ENCODE assay signal across 8 cellular contexts in the genomic region with DNA sequence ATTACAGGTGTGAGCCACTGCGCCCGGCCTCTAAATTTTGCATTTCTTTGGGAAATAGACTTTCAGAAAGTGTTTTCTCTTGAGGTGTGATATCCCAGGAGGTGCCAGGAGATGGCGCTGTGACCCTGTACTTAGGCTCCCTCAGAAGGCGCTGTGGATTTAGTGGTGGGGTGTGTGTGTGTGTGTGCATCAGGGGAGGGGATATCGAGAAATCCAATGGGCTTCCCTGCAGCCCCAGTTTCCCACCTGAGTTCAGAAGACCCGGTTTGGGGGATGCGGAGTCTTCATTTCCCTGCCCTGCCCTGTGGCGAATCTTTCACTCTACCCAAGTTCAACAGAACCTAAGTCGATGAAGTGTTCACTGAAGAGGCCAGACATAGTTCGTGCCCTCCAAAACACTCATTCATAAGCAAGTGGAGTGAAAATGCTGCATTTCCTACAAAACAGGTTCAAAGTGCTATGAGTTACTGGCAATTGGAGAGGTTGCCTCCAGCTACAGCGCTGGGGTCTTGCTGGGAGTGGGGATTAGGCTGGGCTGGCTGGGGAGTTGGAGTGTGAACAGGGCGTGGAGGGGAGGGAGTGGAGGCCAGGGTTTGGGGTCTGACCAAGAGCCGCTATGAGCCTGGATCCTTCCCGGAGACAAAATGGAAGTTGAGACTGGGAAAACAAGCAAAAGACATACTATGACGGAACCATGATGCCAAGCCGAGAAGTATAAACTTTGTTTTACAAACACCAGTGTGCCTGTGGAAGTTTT. TPM values are rescaled to one million over a fixed set of nuclear protein-coding genes. Genes with fewer than 3 reads are reported as not detected.
DNase-seq lines count a peak whose midpoint lies in the region; ATAC-seq and TF ChIP-seq lines count a peak whose summit lies in the region.

No MANE protein-coding gene starts in this region.

- no peaks in the 10 kb centered on the region for H3K27me3 ChIP-seq in ascending aorta

- H3K9me3 Mint-ChIP-seq in T-helper 2 cell treated with Interferon-gamma antibody and Interleukin-4, amounts not matched to agents 5 μg/mL and 100 μg/mL, for 36 hours = no peaks in the 10 kb centered on the region

- H3K4me3 ChIP-seq in ascending aorta = no peak overlapping the region

- peak; percentile 90 for TF ChIP-seq CTCF in GM10266 (IDR thresholded peaks at IDR 0.05; ENCODE audit: control insufficient read depth, insufficient read depth, low read depth, missing control alignments)
- TF ChIP-seq CTCF in ascending aorta (IDR thresholded peaks at IDR 0.05) = peak; percentile 65 to 74 (median 66)

- H3K27me3 Mint-ChIP-seq in T-helper 2 cell treated with Interferon-gamma antibody and Interleukin-4, amounts not matched to agents 5 μg/mL and 100 μg/mL, for 36 hours (ENCODE audit: low read depth) = peaks cover 52% of the 10 kb centered on the region

- no peaks in the 10 kb centered on the region for H3K4me1 ChIP-seq in ascending aorta

- DNase-seq in GM10266 (ENCODE audit: extremely low spot score) (peak; percentile 74), NAMALWA (ENCODE audit: low spot score) (peak; percentile 77), ascending aorta (ENCODE audit: low spot score in 2 of 2) (peak in 1 of 2 donors; percentile 78), iPS-NIHi11 (ENCODE audit: low spot score) (peak; percentile 67)
- peak; percentile 44 for DNase-seq in T-helper 2 cell treated with Interferon-gamma antibody and Interleukin-4, amounts not matched to agents 5 μg/mL and 100 μg/mL, for 36 hours (ENCODE audit: low spot score)
- peak; percentile 41 to 50 for DNase-seq in stimulated activated CD4-positive, alpha-beta T cell treated with anti-CD3 and anti-CD28 coated beads, Interleukin-15, amount 100 ng/mL, for 1 hour (ENCODE audit: low read depth in 1 of 2, low spot score in 1 of 2)

- no peaks in the 10 kb centered on the region for H3K36me3 ChIP-seq in ascending aorta

- H3K9me3 ChIP-seq in ascending aorta = no peaks in the 10 kb centered on the region

- no peak overlapping the region for H3K27ac ChIP-seq in ascending aorta

- intact Hi-C loops in ascending aorta (cut with DNase I) = no loop called here

- H3K4me1 Mint-ChIP-seq in T-helper 2 cell treated with Interferon-gamma antibody and Interleukin-4, amounts not matched to agents 5 μg/mL and 100 μg/mL, for 36 hours (ENCODE audit: low read depth) = peaks cover 5% of the 10 kb centered on the region

- ATAC-seq in HG03025 (IDR thresholded peaks at IDR 0.05; ENCODE audit: low FRiP score, unreplicated experiment) = no peak
- no peak for ATAC-seq in GM21825 (IDR thresholded peaks at IDR 0.05; ENCODE audit: unreplicated experiment)

- H3K36me3 Mint-ChIP-seq in T-helper 2 cell treated with Interferon-gamma antibody and Interleukin-4, amounts not matched to agents 5 μg/mL and 100 μg/mL, for 36 hours (ENCODE audit: low read depth) = no peaks in the 10 kb centered on the region

- no peak overlapping the region for H3K4me3 Mint-ChIP-seq in T-helper 2 cell treated with Interferon-gamma antibody and Interleukin-4, amounts not matched to agents 5 μg/mL and 100 μg/mL, for 36 hours

- H3K27ac Mint-ChIP-seq in T-helper 2 cell treated with Interferon-gamma antibody and Interleukin-4, amounts not matched to agents 5 μg/mL and 100 μg/mL, for 36 hours = no peak overlapping the region

RNA-seq across cellular contexts. Expression of gene WNT6, which starts 6.5 kb away (rescaled TPM):
- 1.2 TPM for total RNA-seq in ascending aorta

RNA-seq across cellular contexts. Expression of gene PRKAG3, which starts 21.5 kb away (rescaled TPM):
- total RNA-seq in ascending aorta = not detected

RNA-seq across cellular contexts. Expression of gene WNT10A, which starts 27.6 kb away (rescaled TPM):
- total RNA-seq in ascending aorta = not detected
